In genomic region chr6:108835218-108835850, GRCh38 we compare ENCODE assay signal across 7 cellular contexts. TPM values are rescaled to one million over a fixed set of nuclear protein-coding genes. Genes with fewer than 3 reads are reported as not detected.
DNase-seq lines count a peak whose midpoint lies in the region; ATAC-seq, FAIRE-seq and TF ChIP-seq lines count a peak whose summit lies in the region.

No MANE protein-coding gene starts in this region.

- H3K4me1 Mint-ChIP-seq in activated B cell treated with CpG ODN at 0.5 μM for 24 hours, result peaks cover 25% of the 10 kb centered on the region

- no peaks in the 10 kb centered on the region for H3K27me3 ChIP-seq in mammary epithelial cell (ENCODE audit: insufficient read depth, low read length)

- peaks cover 8% of the 10 kb centered on the region for H3K27me3 Mint-ChIP-seq in activated B cell treated with CpG ODN at 0.5 μM for 24 hours

- no peaks in the 10 kb centered on the region for H3K79me2 ChIP-seq in mammary epithelial cell (ENCODE audit: insufficient read depth, low read length)

- H3K27ac Mint-ChIP-seq in activated B cell treated with CpG ODN at 0.5 μM for 24 hours, result no peak overlapping the region

- H3K4me3 Mint-ChIP-seq in activated B cell treated with CpG ODN at 0.5 μM for 24 hours, result no peak overlapping the region

- 31% methylated on average over 4 of the region's 4 CpGs for WGBS in mammary epithelial cell (ENCODE audit: low coverage, missing lambda C conversion rate)

- no peaks in the 10 kb centered on the region for H4K20me1 ChIP-seq in mammary epithelial cell (ENCODE audit: insufficient read depth, low read length)

- dilution Hi-C loops in mammary epithelial cell (cut with HindIII; ENCODE audit: low sequenced_read_pairs), result no loop called here

- no peaks in the 10 kb centered on the region for H3K9me3 Mint-ChIP-seq in activated B cell treated with CpG ODN at 0.5 μM for 24 hours

- no peaks in the 10 kb centered on the region for H3K36me3 ChIP-seq in mammary epithelial cell (ENCODE audit: insufficient read depth, low read length)
- no peaks in the 10 kb centered on the region for H3K36me3 ChIP-seq in kidney (ENCODE audit: control insufficient read depth in 1 of 2, insufficient read depth in 2 of 2, low read length in 2 of 2)

- H3K4me1 ChIP-seq in mammary epithelial cell (ENCODE audit: insufficient read depth, low read length), result peaks cover 20% of the 10 kb centered on the region
- H3K4me1 ChIP-seq in kidney (ENCODE audit: control insufficient read depth in 1 of 2, insufficient read depth in 1 of 2, low read depth in 1 of 2, low read length in 2 of 2), result peaks cover 0 to 4% of the 10 kb centered on the region in 2 donors

- peak; percentile 92 for FAIRE-seq in GM12892 (lab: Jason Lieb, UNC)
- FAIRE-seq in kidney (lab: Jason Lieb, UNC), result no peak

- no TSS peak for BruUV-seq in mammary epithelial cell (replicated peaks; lab: Mats Ljungman, UMichigan)

- DNase-seq in GM12892 (ENCODE audit: insufficient read length) (peak; percentile 65), NCI-H2196 treated with DMSO at 0.1 percent for 48 hours (lab: John Stamatoyannopoulos, UW; ENCODE audit: unreplicated experiment) (peak; percentile 33), activated B cell treated with CpG ODN at 0.5 μM for 24 hours (peak; percentile 72), mammary epithelial cell (peak; percentile 42), kidney (peak; percentile 92)
- DNase-seq in stimulated activated CD4-positive, alpha-beta T cell treated with anti-CD3 and anti-CD28 coated beads, Interleukin-1b, Interleukin-23, amount 100 ng/mL, for 4 hours (ENCODE audit: low read depth in 2 of 2), result peak; percentile 79

- H3K36me3 Mint-ChIP-seq in activated B cell treated with CpG ODN at 0.5 μM for 24 hours (ENCODE audit: low read depth), result no peaks in the 10 kb centered on the region

- no peak overlapping the region for H3K27ac ChIP-seq in mammary epithelial cell (ENCODE audit: insufficient read depth, low read depth, low read length)
- no peak overlapping the region for H3K27ac ChIP-seq in kidney (ENCODE audit: low read depth in 2 of 2, low read length in 2 of 2)

- H3K9me3 ChIP-seq in mammary epithelial cell (replicated peaks; ENCODE audit: insufficient read depth, low read length) (no peaks in the 10 kb centered on the region), kidney (ENCODE audit: control insufficient read depth in 1 of 2, low read length in 2 of 2) (no peaks in the 10 kb centered on the region)

- H3K4me3 ChIP-seq in mammary epithelial cell (replicated peaks in 1 of 3; ENCODE audit: insufficient read depth in 1 of 3, low read depth in 2 of 3, low read length in 3 of 3) (no peak overlapping the region), kidney (ENCODE audit: low read length in 2 of 2) (no peak overlapping the region)

- POLR2A ChIA-PET in activated B cell treated with CpG ODN at 0.5 μM for 24 hours (lab: Charles Lee), result interaction anchor here (1.5 kb wide), 1 partner anchor 277 kb away, joined by 3 read pairs; no protein-coding TSS in a partner anchor

- no peak overlapping the region for H3K4me2 ChIP-seq in mammary epithelial cell (ENCODE audit: insufficient read depth, low read depth, low read length)

- TF ChIP-seq POLR2A in GM12892 (IDR thresholded peaks at IDR 0.05; ENCODE audit: low read depth, low read length), result no peak

- no peak overlapping the region for H2AFZ ChIP-seq in mammary epithelial cell (ENCODE audit: low read depth, low read length)

- ATAC-seq in HG02981 (IDR thresholded peaks at IDR 0.05; ENCODE audit: unreplicated experiment) (peak; percentile 82), activated B cell treated with CpG ODN at 0.5 μM for 24 hours (ENCODE audit: low read depth) (peak; percentile 95)

- intact Hi-C loops in activated B cell treated with CpG ODN at 0.5 μM for 24 hours (cut with micrococcal nuclease), result loop anchor here (1.0 to 5.0 kb wide), 7 partner anchors 13 to 293 kb away; partner anchors contain the start of gene ARMC2
- intact Hi-C loops in mammary epithelial cell (cut with micrococcal nuclease), result loop anchor here (1.0 to 2.0 kb wide), 5 partner anchors 53 to 293 kb away; partner anchors contain the start of gene FOXO3
- intact Hi-C loops in kidney (cut with DNase I), result no loop called here

- H3K9ac ChIP-seq in mammary epithelial cell (ENCODE audit: insufficient read depth, low read length), result no peak overlapping the region
- no peak overlapping the region for H3K9ac ChIP-seq in kidney (ENCODE audit: low read length in 2 of 2)

- in situ Hi-C loops in mammary epithelial cell (cut with MboI; ENCODE audit: low sequenced_read_pairs in 2 of 2), result loop anchor here (5.0 kb wide), 2 partner anchors 293 to 298 kb away; no protein-coding TSS in a partner anchor

- CTCF ChIA-PET in activated B cell treated with CpG ODN at 0.5 μM for 24 hours (lab: Charles Lee), result interaction anchor here (1.0 to 3.1 kb wide), 10 partner anchors 11 to 294 kb away, joined by 3 to 36 read pairs (median 3); no protein-coding TSS in a partner anchor
- CTCF ChIA-PET in mammary epithelial cell (lab: Charles Lee; ENCODE audit: low non-redundant PET), result no interaction called here

- TF ChIP-seq CTCF in activated B cell treated with CpG ODN at 0.5 μM for 24 hours (IDR thresholded peaks at IDR 0.05) (no peak), mammary epithelial cell (conservative IDR thresholded peaks at IDR 0.05 in 1 of 2, IDR thresholded peaks at IDR 0.05 in 1 of 2; ENCODE audit: extremely low read depth in 1 of 2, insufficient read depth in 1 of 2, low read depth in 1 of 2, low read length in 2 of 2) (peak; percentile 82 to 91), kidney (IDR thresholded peaks at IDR 0.05; ENCODE audit: borderline replicate concordance, extremely low read depth, insufficient read depth) (peak; percentile 92)

RNA-seq across cellular contexts. Expression of gene ARMC2, which starts 12.9 kb away (rescaled TPM):
- polyA plus RNA-seq in GM12892 (2012; ENCODE audit: missing spikeins), result 0.47 TPM
- total RNA-seq in activated B cell treated with CpG ODN at 0.5 μM for 24 hours, result 3.5 and 4.3 TPM in 2 replicates
- total RNA-seq in mammary epithelial cell, result 1 to 10 TPM; 1.5 to 2.5 TPM
- polyA plus RNA-seq in mammary epithelial cell, result 1.5 TPM
- polyA minus RNA-seq in mammary epithelial cell, result not detected
- 12.7 TPM for total RNA-seq in kidney
- 1.9 TPM for polyA plus RNA-seq in kidney (ENCODE audit: insufficient read depth, low read depth, low replicate concordance)

Comparison
In these comparisons a context has a peak if more than half of its experiments do, and no peak if none do; other contexts are left out.
1. DNase-seq: peak in every context shown above with its lines; median percentile 92 in kidney; 79 in stimulated activated CD4-positive, alpha-beta T cell treated with anti-CD3 and anti-CD28 coated beads, Interleukin-1b, Interleukin-23, amount 100 ng/mL, for 4 hours; 72 in activated B cell treated with CpG ODN at 0.5 μM for 24 hours; 65 in GM12892; 42 in mammary epithelial cell; 33 in NCI-H2196 treated with DMSO at 0.1 percent for 48 hours.